Comparison of ENCODE assay signal across 1 cellular context in the genomic region with DNA sequence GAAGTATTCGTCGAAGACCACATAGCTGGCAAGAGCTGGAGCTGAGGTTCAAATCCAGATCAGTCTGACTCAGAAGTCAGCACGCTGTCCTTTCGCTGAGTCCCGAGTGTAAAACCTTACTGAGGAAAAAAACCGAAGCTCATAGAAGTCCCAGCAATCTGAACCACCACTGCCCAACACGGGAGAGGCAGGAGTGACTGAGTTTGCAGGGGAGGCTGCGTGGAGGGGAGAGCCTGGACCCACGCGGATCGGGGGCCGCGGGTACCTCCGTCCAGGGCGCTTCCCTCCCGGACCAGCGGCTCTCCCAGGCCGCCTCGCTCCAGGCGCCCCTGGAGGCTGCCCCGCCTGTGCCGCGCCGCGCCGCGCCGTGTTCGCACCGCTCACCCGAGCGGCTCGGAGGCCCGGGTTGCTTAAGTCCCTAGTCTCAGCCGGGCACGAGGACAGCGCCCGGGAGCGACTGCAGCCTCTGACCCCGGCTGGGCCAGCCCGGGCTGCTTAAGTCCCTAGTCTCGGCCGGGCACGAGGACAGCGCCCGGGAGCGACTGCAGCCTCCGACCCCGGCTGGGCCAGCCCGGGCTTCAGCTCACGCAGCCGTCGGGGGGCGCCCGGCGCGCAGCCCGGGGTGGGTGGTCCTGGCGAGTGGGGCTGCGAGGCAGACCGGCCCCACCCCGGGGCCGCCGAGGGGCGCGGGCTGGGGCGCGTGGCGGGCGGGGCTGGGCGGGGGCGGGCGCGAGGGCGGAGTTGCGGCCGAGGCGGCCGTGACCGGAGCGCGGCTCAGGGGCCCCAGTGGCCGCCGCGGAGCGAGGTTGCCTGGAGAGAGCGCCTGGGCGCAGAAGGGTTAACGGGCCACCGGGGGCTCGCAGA.
A peak's percentile ranks its signal among the peaks of the same experiment; 100 is the strongest.
TF ChIP-seq lines count a peak whose summit lies in the region.

A gene (plus strand): TSS at position 777 of the 864 bp plus-strand sequence. CDS start 2,881 bp downstream, outside the sequence.

TF ChIP-seq in K562, 482 proteins besides CTCF, POLR2A, EP300 and RAD21 (continues in another document):
- TF ChIP-seq, protein P1, sequence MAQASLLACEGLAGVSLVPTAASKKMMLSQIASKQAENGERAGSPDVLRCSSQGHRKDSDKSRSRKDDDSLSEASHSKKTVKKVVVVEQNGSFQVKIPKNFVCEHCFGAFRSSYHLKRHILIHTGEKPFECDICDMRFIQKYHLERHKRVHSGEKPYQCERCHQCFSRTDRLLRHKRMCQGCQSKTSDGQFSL (CRISPR knock-in tag; IDR thresholded peaks at IDR 0.05) = no peak
- TF ChIP-seq, protein P1 (tag; IDR thresholded peaks at IDR 0.05) = no peak; a peak in 1 of 4 replicates
- TF ChIP-seq DIDO1 (tag; IDR thresholded peaks at IDR 0.05; ENCODE audit: low read depth) = no peak
- no peak for TF ChIP-seq ZBED1 (IDR thresholded peaks at IDR 0.05)
- no peak for TF ChIP-seq ESRRA (IDR thresholded peaks at IDR 0.05; ENCODE audit: borderline replicate concordance, low read depth)
- no peak for TF ChIP-seq ZNF24 (IDR thresholded peaks at IDR 0.05)
- peak in 1 of 2 experiments; percentile 15; a peak in 2 of 4 replicates for TF ChIP-seq RCOR1 (IDR thresholded peaks at IDR 0.05; ENCODE audit: borderline replicate concordance in 1 of 2, low read depth in 2 of 2, low read length in 2 of 2)
- TF ChIP-seq, protein P2, sequence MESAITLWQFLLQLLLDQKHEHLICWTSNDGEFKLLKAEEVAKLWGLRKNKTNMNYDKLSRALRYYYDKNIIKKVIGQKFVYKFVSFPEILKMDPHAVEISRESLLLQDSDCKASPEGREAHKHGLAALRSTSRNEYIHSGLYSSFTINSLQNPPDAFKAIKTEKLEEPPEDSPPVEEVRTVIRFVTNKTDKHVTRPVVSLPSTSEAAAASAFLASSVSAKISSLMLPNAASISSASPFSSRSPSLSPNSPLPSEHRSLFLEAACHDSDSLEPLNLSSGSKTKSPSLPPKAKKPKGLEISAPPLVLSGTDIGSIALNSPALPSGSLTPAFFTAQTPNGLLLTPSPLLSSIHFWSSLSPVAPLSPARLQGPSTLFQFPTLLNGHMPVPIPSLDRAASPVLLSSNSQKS (CRISPR knock-in tag; IDR thresholded peaks at IDR 0.05) = no peak
- TF ChIP-seq ETV5 (CRISPR knock-in tag; IDR thresholded peaks at IDR 0.05; ENCODE audit: low read depth) = no peak
- TF ChIP-seq XRCC4 (IDR thresholded peaks at IDR 0.05; ENCODE audit: extremely low read depth, insufficient read depth, insufficient read length) = no peak
- no peak for TF ChIP-seq ZKSCAN3 (CRISPR knock-in tag; IDR thresholded peaks at IDR 0.05)
- no peak for TF ChIP-seq ZNF668 (CRISPR knock-in tag; IDR thresholded peaks at IDR 0.05)
- TF ChIP-seq NONO (IDR thresholded peaks at IDR 0.05; ENCODE audit: low read depth in 2 of 2, low read length in 1 of 2) = no peak
- TF ChIP-seq BCL6 (CRISPR knock-in tag; IDR thresholded peaks at IDR 0.05) = no peak
- no peak for TF ChIP-seq ZFP36 (IDR thresholded peaks at IDR 0.05; ENCODE audit: low read depth, low read length, partially characterized antibody)
- TF ChIP-seq KAT8 (IDR thresholded peaks at IDR 0.05; ENCODE audit: low read depth) = no peak
- TF ChIP-seq HNRNPLL (IDR thresholded peaks at IDR 0.05; ENCODE audit: low read depth, low read length, poor library complexity, severe bottlenecking) = peak; percentile 39
- TF ChIP-seq, protein P3, sequence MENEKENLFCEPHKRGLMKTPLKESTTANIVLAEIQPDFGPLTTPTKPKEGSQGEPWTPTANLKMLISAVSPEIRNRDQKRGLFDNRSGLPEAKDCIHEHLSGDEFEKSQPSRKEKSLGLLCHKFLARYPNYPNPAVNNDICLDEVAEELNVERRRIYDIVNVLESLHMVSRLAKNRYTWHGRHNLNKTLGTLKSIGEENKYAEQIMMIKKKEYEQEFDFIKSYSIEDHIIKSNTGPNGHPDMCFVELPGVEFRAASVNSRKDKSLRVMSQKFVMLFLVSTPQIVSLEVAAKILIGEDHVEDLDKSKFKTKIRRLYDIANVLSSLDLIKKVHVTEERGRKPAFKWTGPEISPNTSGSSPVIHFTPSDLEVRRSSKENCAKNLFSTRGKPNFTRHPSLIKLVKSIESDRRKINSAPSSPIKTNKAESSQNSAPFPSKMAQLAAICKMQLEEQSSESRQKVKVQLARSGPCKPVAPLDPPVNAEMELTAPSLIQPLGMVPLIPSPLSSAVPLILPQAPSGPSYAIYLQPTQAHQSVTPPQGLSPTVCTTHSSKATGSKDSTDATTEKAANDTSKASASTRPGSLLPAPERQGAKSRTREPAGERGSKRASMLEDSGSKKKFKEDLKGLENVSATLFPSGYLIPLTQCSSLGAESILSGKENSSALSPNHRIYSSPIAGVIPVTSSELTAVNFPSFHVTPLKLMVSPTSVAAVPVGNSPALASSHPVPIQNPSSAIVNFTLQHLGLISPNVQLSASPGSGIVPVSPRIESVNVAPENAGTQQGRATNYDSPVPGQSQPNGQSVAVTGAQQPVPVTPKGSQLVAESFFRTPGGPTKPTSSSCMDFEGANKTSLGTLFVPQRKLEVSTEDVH (IDR thresholded peaks at IDR 0.05; ENCODE audit: low read depth, partially characterized antibody) = no peak
- TF ChIP-seq, protein P4, sequence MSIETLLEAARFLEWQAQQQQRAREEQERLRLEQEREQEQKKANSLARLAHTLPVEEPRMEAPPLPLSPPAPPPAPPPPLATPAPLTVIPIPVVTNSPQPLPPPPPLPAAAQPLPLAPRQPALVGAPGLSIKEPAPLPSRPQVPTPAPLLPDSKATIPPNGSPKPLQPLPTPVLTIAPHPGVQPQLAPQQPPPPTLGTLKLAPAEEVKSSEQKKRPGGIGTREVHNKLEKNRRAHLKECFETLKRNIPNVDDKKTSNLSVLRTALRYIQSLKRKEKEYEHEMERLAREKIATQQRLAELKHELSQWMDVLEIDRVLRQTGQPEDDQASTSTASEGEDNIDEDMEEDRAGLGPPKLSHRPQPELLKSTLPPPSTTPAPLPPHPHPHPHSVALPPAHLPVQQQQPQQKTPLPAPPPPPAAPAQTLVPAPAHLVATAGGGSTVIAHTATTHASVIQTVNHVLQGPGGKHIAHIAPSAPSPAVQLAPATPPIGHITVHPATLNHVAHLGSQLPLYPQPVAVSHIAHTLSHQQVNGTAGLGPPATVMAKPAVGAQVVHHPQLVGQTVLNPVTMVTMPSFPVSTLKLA (conservative IDR thresholded peaks at IDR 0.05) = peak in 1 of 2 experiments; percentile 66; a peak in 1 of 4 replicates
- TF ChIP-seq, protein P5, sequence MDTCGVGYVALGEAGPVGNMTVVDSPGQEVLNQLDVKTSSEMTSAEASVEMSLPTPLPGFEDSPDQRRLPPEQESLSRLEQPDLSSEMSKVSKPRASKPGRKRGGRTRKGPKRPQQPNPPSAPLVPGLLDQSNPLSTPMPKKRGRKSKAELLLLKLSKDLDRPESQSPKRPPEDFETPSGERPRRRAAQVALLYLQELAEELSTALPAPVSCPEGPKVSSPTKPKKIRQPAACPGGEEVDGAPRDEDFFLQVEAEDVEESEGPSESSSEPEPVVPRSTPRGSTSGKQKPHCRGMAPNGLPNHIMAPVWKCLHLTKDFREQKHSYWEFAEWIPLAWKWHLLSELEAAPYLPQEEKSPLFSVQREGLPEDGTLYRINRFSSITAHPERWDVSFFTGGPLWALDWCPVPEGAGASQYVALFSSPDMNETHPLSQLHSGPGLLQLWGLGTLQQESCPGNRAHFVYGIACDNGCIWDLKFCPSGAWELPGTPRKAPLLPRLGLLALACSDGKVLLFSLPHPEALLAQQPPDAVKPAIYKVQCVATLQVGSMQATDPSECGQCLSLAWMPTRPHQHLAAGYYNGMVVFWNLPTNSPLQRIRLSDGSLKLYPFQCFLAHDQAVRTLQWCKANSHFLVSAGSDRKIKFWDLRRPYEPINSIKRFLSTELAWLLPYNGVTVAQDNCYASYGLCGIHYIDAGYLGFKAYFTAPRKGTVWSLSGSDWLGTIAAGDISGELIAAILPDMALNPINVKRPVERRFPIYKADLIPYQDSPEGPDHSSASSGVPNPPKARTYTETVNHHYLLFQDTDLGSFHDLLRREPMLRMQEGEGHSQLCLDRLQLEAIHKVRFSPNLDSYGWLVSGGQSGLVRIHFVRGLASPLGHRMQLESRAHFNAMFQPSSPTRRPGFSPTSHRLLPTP (IDR thresholded peaks at IDR 0.05; ENCODE audit: borderline replicate concordance, extremely low read depth, insufficient read length) = no peak
- TF ChIP-seq SRSF9 (IDR thresholded peaks at IDR 0.05; ENCODE audit: borderline replicate concordance, low read depth, low read length) = no peak
- no peak for TF ChIP-seq HNRNPUL1 (IDR thresholded peaks at IDR 0.05; ENCODE audit: low read length)
- no peak for TF ChIP-seq PURB (CRISPR knock-in tag; IDR thresholded peaks at IDR 0.05; ENCODE audit: low read depth)
- no peak for TF ChIP-seq ZNF184 (CRISPR knock-in tag; IDR thresholded peaks at IDR 0.05)
- TF ChIP-seq ETV1 (tag; conservative IDR thresholded peaks at IDR 0.05; ENCODE audit: low read depth) = no peak
- no peak for TF ChIP-seq CBFB (CRISPR knock-in tag; IDR thresholded peaks at IDR 0.05)
- no peak for TF ChIP-seq DPF2 (IDR thresholded peaks at IDR 0.05)
- TF ChIP-seq MCM2 (IDR thresholded peaks at IDR 0.05; ENCODE audit: low read depth) = no peak
- TF ChIP-seq SRF (CRISPR knock-in tag; IDR thresholded peaks at IDR 0.05) = no peak
- TF ChIP-seq FOXJ2 (tag; IDR thresholded peaks at IDR 0.05) = no peak
- TF ChIP-seq, protein P6, sequence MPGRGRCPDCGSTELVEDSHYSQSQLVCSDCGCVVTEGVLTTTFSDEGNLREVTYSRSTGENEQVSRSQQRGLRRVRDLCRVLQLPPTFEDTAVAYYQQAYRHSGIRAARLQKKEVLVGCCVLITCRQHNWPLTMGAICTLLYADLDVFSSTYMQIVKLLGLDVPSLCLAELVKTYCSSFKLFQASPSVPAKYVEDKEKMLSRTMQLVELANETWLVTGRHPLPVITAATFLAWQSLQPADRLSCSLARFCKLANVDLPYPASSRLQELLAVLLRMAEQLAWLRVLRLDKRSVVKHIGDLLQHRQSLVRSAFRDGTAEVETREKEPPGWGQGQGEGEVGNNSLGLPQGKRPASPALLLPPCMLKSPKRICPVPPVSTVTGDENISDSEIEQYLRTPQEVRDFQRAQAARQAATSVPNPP (IDR thresholded peaks at IDR 0.05; ENCODE audit: borderline replicate concordance, insufficient read depth, insufficient read length) = no peak
- TF ChIP-seq ZFX (CRISPR knock-in tag; IDR thresholded peaks at IDR 0.05) = peak; percentile 87
- TF ChIP-seq HDAC6 (IDR thresholded peaks at IDR 0.05; ENCODE audit: low read depth, low read length) = no peak
- 0 out of 2 replicates have a peak, but pooled peaks have one; percentile 44 for TF ChIP-seq NR4A1 (CRISPR knock-in tag; IDR thresholded peaks at IDR 0.05)
- TF ChIP-seq NR4A1 (tag; IDR thresholded peaks at IDR 0.05) = peak; percentile 34; the same call in 1 of the 2 replicates
- TF ChIP-seq XRCC3 (IDR thresholded peaks at IDR 0.05) = no peak
- TF ChIP-seq, protein P7, sequence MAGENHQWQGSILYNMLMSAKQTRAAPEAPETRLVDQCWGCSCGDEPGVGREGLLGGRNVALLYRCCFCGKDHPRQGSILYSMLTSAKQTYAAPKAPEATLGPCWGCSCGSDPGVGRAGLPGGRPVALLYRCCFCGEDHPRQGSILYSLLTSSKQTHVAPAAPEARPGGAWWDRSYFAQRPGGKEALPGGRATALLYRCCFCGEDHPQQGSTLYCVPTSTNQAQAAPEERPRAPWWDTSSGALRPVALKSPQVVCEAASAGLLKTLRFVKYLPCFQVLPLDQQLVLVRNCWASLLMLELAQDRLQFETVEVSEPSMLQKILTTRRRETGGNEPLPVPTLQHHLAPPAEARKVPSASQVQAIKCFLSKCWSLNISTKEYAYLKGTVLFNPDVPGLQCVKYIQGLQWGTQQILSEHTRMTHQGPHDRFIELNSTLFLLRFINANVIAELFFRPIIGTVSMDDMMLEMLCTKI (IDR thresholded peaks at IDR 0.05; ENCODE audit: partially characterized antibody) = no peak
- no peak for TF ChIP-seq ZNF644 (tag; IDR thresholded peaks at IDR 0.05; ENCODE audit: low read depth)
- no peak for TF ChIP-seq ZNF3 (CRISPR knock-in tag; IDR thresholded peaks at IDR 0.05)
- TF ChIP-seq ZNF780A (CRISPR knock-in tag; IDR thresholded peaks at IDR 0.05) = no peak
- peak; percentile 45 for TF ChIP-seq SAP30 (IDR thresholded peaks at IDR 0.05; ENCODE audit: borderline replicate concordance, insufficient read depth, low read depth, low read length, poor library complexity, severe bottlenecking)
- TF ChIP-seq ZNF707 (CRISPR knock-in tag; conservative IDR thresholded peaks at IDR 0.05) = no peak
- TF ChIP-seq GATAD2B (IDR thresholded peaks at IDR 0.05; ENCODE audit: borderline replicate concordance) = peak; percentile 63
- TF ChIP-seq ARID1B (IDR thresholded peaks at IDR 0.05) = no peak
- TF ChIP-seq MAZ (CRISPR knock-in tag; conservative IDR thresholded peaks at IDR 0.05 in 1 of 2, IDR thresholded peaks at IDR 0.05 in 1 of 2) = peak; percentile 36 to 89; a peak in 2 of 4 replicates
- no peak for TF ChIP-seq ILF3 (IDR thresholded peaks at IDR 0.05; ENCODE audit: borderline replicate concordance)
- no peak for TF ChIP-seq ILK (tag; IDR thresholded peaks at IDR 0.05; ENCODE audit: borderline replicate concordance, low read depth)
- no peak for TF ChIP-seq MXI1 (IDR thresholded peaks at IDR 0.05; ENCODE audit: low read depth, low read length)
- no peak for TF ChIP-seq RBM22 (IDR thresholded peaks at IDR 0.05; ENCODE audit: low read depth, low read length, poor library complexity, severe bottlenecking)
- TF ChIP-seq, protein P8, sequence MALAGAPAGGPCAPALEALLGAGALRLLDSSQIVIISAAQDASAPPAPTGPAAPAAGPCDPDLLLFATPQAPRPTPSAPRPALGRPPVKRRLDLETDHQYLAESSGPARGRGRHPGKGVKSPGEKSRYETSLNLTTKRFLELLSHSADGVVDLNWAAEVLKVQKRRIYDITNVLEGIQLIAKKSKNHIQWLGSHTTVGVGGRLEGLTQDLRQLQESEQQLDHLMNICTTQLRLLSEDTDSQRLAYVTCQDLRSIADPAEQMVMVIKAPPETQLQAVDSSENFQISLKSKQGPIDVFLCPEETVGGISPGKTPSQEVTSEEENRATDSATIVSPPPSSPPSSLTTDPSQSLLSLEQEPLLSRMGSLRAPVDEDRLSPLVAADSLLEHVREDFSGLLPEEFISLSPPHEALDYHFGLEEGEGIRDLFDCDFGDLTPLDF (CRISPR knock-in tag; IDR thresholded peaks at IDR 0.05) = peak; percentile 67; the same call in 1 of the 2 replicates
- TF ChIP-seq FOSL1 (tag; conservative IDR thresholded peaks at IDR 0.05) = peak; percentile 40; the same call in 1 of the 2 replicates
- no peak for TF ChIP-seq NCOA4 (IDR thresholded peaks at IDR 0.05; ENCODE audit: partially characterized antibody)
- TF ChIP-seq BRCA1 (IDR thresholded peaks at IDR 0.05) = no peak
- TF ChIP-seq BRCA1 (CRISPR knock-in tag; IDR thresholded peaks at IDR 0.05) = no peak
- 0 out of 2 replicates have a peak, but pooled peaks have one; percentile 23 for TF ChIP-seq CHD2 (IDR thresholded peaks at IDR 0.05; ENCODE audit: low read depth, low read length)
